ENCODE assay signal across 19 cellular contexts in genomic region chrX:43663173-43663572, GRCh38.
"Had no signal": no experiment of that assay in that cellular context is flagged by ENCODE, and none has a peak within 500 bp of the region (broad histone marks: within the 10 kb centered on the region; RNA-seq: fewer than 3 reads in every experiment).

No MANE protein-coding gene starts in this region.

- H3K36me3 ChIP-seq: heart left ventricle, neutrophil, suprapubic skin, thyroid gland had no signal

- H3K27me3 Mint-ChIP-seq: type B pancreatic cell had no signal

- H3K4me3 ChIP-seq: heart left ventricle, lung, smooth muscle cell, suprapubic skin, thyroid gland had no signal

- H3K4me3 Mint-ChIP-seq: naive thymus-derived CD4-positive, alpha-beta T cell; nephron progenitor cell; type B pancreatic cell had no signal

- H3K9me3 ChIP-seq: heart left ventricle, neutrophil, suprapubic skin, thyroid gland had no signal

- H3K4me2 ChIP-seq: smooth muscle cell had no signal

- H3K4me1 Mint-ChIP-seq: nephron progenitor cell had no signal

- H3K36me3 Mint-ChIP-seq: naive thymus-derived CD4-positive, alpha-beta T cell; type B pancreatic cell had no signal

- H3K27ac ChIP-seq: neutrophil, suprapubic skin, thyroid gland had no signal

- DNase-seq: effector CD8-positive, alpha-beta T cell; heart left ventricle; hippocampal formation; left colon; left ventricle myocardium superior; naive thymus-derived CD4-positive, alpha-beta T cell; nephron progenitor cell; posterior cingulate gyrus; right cardiac atrium; stimulated activated CD4-positive, alpha-beta T cell treated with anti-CD3 and anti-CD28 coated beads, Interleukin-2, amount 100 ng/mL, for 48 hours; stimulated activated naive CD4-positive, alpha-beta T cell treated with Interleukin-2 at 50 U/mL for 16 hours; thyroid gland had no signal

- H3K27me3 ChIP-seq: suprapubic skin had no signal

- FAIRE-seq: frontal cortex, urothelium cell line had no signal

- H3K9me3 Mint-ChIP-seq: type B pancreatic cell had no signal

- H3K27ac Mint-ChIP-seq: naive thymus-derived CD4-positive, alpha-beta T cell; nephron progenitor cell; type B pancreatic cell had no signal
